1 cellular context compared by ENCODE assay signal in the genomic region with DNA sequence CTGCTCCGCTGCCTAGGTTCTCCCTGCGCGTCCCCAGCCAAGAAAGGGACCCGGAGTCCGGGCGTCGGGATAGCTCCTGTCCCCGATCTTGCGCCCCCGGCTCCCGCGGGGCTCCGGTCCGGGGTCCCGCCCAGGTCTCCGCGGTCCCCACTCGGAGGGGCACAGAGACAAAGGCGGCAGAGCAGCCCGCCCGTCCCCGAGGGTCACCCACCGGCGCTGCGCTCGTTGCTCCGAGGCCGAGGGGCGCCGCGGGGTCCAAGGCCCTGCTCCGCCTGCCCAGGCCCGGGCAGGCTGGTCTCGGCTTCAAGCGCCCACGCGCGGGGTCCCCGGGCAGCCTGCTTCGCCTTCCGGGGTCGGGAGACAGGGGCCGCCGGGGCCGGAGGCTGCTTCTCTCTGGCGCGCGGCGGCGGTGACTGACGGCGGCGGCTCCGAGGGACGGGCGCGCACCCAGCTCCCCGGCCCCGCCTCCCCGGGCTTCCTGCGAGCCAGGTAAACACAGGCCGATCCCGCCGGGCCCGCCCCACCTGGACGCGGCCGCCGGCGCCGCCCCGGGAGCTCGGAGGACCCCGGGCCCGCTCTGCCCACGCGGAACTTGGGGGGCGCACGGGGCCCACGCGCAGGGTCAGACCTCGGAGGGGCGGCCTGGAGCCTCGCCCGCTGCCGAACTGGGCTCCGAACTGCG.
TF ChIP-seq lines count a peak whose summit lies in the region.

MBP (minus strand) TSS at position 415 of the 682 bp plus-strand sequence. CDS start 27,522 bp downstream, outside the sequence.

TF ChIP-seq in HepG2, 621 proteins besides CTCF, POLR2A, EP300 and RAD21 (continued from another document):
- TF ChIP-seq ZHX2 (IDR thresholded peaks at IDR 0.05; ENCODE audit: low read depth) = no peak
- 0 out of 2 replicates have a peak, but pooled peaks have one; percentile 61 for TF ChIP-seq ZHX2 (CRISPR knock-in tag; IDR thresholded peaks at IDR 0.05; ENCODE audit: borderline replicate concordance)
- no peak for TF ChIP-seq TBX3 (IDR thresholded peaks at IDR 0.05; ENCODE audit: borderline replicate concordance)
- TF ChIP-seq ZMYM4 (CRISPR knock-in tag; IDR thresholded peaks at IDR 0.05) = peak; percentile 68; the same call in 1 of the 2 replicates
- TF ChIP-seq MED8 (CRISPR knock-in tag; IDR thresholded peaks at IDR 0.05; ENCODE audit: insufficient replicate concordance) = peak; percentile 9
- TF ChIP-seq ZSCAN29 (CRISPR knock-in tag; conservative IDR thresholded peaks at IDR 0.05) = 0 out of 2 replicates have a peak, but pooled peaks have one; percentile 35
- TF ChIP-seq TCF12 (IDR thresholded peaks at IDR 0.05) = no peak
- TF ChIP-seq TCF12 (CRISPR knock-in tag; IDR thresholded peaks at IDR 0.05) = peak; percentile 46; the same call in 1 of the 2 replicates
- no peak for TF ChIP-seq GZF1 (CRISPR knock-in tag; IDR thresholded peaks at IDR 0.05)
- TF ChIP-seq ZSCAN22 (CRISPR knock-in tag; IDR thresholded peaks at IDR 0.05) = peak; percentile 91
- TF ChIP-seq YEATS4 (CRISPR knock-in tag; IDR thresholded peaks at IDR 0.05; ENCODE audit: borderline replicate concordance) = 0 out of 2 replicates have a peak, but pooled peaks have one; percentile 63
- no peak for TF ChIP-seq MEF2D (CRISPR knock-in tag; IDR thresholded peaks at IDR 0.05)
- TF ChIP-seq PHF21A (CRISPR knock-in tag; IDR thresholded peaks at IDR 0.05) = peak; percentile 52
- peak; percentile 5; the same call in 1 of the 2 replicates for TF ChIP-seq KDM2A (CRISPR knock-in tag; IDR thresholded peaks at IDR 0.05; ENCODE audit: borderline replicate concordance, low read depth)
- TF ChIP-seq HMGXB4 (CRISPR knock-in tag; IDR thresholded peaks at IDR 0.05; ENCODE audit: borderline replicate concordance in 1 of 2, low read depth in 1 of 2) = peak in 1 of 2 experiments; percentile 41; a peak in 1 of 4 replicates
- 0 out of 2 replicates have a peak, but pooled peaks have one; percentile 20 for TF ChIP-seq ZNF776 (CRISPR knock-in tag; IDR thresholded peaks at IDR 0.05)
- 0 out of 2 replicates have a peak, but pooled peaks have one; percentile 87 for TF ChIP-seq ZNF607 (CRISPR knock-in tag; IDR thresholded peaks at IDR 0.05; ENCODE audit: borderline replicate concordance)
- TF ChIP-seq, protein P1, sequence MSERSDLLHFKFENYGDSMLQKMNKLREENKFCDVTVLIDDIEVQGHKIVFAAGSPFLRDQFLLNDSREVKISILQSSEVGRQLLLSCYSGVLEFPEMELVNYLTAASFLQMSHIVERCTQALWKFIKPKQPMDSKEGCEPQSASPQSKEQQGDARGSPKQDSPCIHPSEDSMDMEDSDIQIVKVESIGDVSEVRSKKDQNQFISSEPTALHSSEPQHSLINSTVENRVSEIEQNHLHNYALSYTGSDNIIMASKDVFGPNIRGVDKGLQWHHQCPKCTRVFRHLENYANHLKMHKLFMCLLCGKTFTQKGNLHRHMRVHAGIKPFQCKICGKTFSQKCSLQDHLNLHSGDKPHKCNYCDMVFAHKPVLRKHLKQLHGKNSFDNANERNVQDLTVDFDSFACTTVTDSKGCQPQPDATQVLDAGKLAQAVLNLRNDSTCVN (CRISPR knock-in tag; IDR thresholded peaks at IDR 0.05; ENCODE audit: borderline replicate concordance) = no peak
- TF ChIP-seq ZNF616 (CRISPR knock-in tag; IDR thresholded peaks at IDR 0.05; ENCODE audit: low read depth) = 0 out of 2 replicates have a peak, but pooled peaks have one; percentile 30
- TF ChIP-seq ZNF343 (CRISPR knock-in tag; IDR thresholded peaks at IDR 0.05) = peak; percentile 31; the same call in 1 of the 2 replicates
- TF ChIP-seq, protein P2, sequence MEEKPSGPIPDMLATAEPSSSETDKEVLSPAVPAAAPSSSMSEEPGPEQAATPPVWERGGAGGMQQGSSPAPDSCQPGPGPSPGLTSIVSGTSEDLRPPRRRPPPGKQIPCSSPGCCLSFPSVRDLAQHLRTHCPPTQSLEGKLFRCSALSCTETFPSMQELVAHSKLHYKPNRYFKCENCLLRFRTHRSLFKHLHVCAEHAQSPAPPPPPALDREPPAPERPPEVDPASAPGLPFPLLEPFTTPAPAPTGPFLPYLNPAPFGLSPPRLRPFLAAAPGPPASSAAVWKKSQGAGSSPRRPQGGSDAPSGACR (CRISPR knock-in tag; IDR thresholded peaks at IDR 0.05) = 0 out of 2 replicates have a peak, but pooled peaks have one; percentile 31
- TF ChIP-seq ZNF567 (CRISPR knock-in tag; IDR thresholded peaks at IDR 0.05; ENCODE audit: borderline replicate concordance) = 0 out of 2 replicates have a peak, but pooled peaks have one; percentile 49
- TF ChIP-seq GABPB1 (CRISPR knock-in tag; IDR thresholded peaks at IDR 0.05) = peak; percentile 18; the same call in 1 of the 2 replicates
- TF ChIP-seq GABPA (IDR thresholded peaks at IDR 0.05; ENCODE audit: low read depth, low read length) = no peak
- no peak for TF ChIP-seq GABPA (CRISPR knock-in tag; IDR thresholded peaks at IDR 0.05; ENCODE audit: low read depth)
- 0 out of 2 replicates have a peak, but pooled peaks have one; percentile 23 for TF ChIP-seq ZNF441 (CRISPR knock-in tag; IDR thresholded peaks at IDR 0.05; ENCODE audit: borderline replicate concordance)
- TF ChIP-seq RNF2 (conservative IDR thresholded peaks at IDR 0.05; ENCODE audit: low read depth) = peak; percentile 76
- TF ChIP-seq YY1 (IDR thresholded peaks at IDR 0.05; ENCODE audit: insufficient read depth, insufficient replicate concordance, low read depth, low read length) = peak; percentile 23
